ENCODE assay signal across 21 cellular contexts in the genomic region with DNA sequence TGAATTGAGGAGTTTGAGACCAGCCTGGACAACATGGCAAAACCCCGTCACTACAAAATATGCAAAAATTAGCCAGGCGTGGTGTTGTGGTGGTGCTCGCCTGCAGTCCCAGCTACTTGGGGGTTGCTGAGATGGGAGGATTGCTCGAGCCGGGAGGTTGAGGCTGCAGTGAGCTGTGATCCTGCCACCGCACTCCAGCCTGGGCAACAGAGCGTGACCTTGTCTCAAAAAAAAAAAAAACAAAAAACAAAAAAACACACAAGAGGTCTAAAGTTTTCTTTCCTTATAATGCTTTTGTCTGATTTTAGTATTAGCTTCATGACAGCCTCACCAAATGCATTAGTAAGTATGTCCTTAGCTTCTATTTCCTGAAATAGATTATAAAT.
"Had no signal": no experiment of that assay in that cellular context is flagged by ENCODE, and none has a peak within 500 bp of the region (broad histone marks: within the 10 kb centered on the region; RNA-seq: fewer than 3 reads in every experiment).

No MANE protein-coding gene starts in this region.

- DNase-seq: KBM-7, MV-4-11, NCI-H1048, NCI-H1105 treated with DMSO at 0.1 percent for 48 hours, NCI-H1417 treated with DMSO at 0.1 percent for 48 hours, NCI-H146, NCI-H1694 treated with DMSO at 0.1 percent for 48 hours, NCI-H1930, NCI-H2081, NCI-H2107, NCI-H226, NCI-H446, NCI-H510A, NCI-H524 treated with DMSO at 0.1 percent for 48 hours, NCI-H69, NCI-H774, RPMI8226, SHP77 treated with DMSO at 0.1 percent for 48 hours, SJCRH30 had no signal

- H3K27ac ChIP-seq: SJCRH30 had no signal

- H3K4me3 ChIP-seq: SJCRH30 had no signal

- H3K27me3 ChIP-seq: SJCRH30 had no signal

- H3K4me1 ChIP-seq: SJCRH30 had no signal

- ATAC-seq: SK-N-SH treated with all-trans-retinoic acid at 6 μM for 48 hours had no signal

- FAIRE-seq: RCC 7860 had no signal

- H3K9me3 ChIP-seq: SJCRH30 had no signal
